1 cellular context compared by ENCODE assay signal in genomic region chr13:110455941-110456340, GRCh38.
A peak's percentile ranks its signal among the peaks of the same experiment; 100 is the strongest.
TF ChIP-seq lines count a peak whose summit lies in the region.

No MANE protein-coding gene starts in this region.

TF ChIP-seq in HepG2, 621 proteins besides CTCF, POLR2A, EP300 and RAD21 (continued from another document and continues in another):
- no peak for TF ChIP-seq AFF4 (CRISPR knock-in tag; IDR thresholded peaks at IDR 0.05)
- TF ChIP-seq HDAC1 (CRISPR knock-in tag; IDR thresholded peaks at IDR 0.05), result no peak
- TF ChIP-seq KLF13 (CRISPR knock-in tag; IDR thresholded peaks at IDR 0.05), result no peak
- no peak for TF ChIP-seq TERF1 (CRISPR knock-in tag; IDR thresholded peaks at IDR 0.05)
- no peak; the same call in 1 of the 2 replicates for TF ChIP-seq ZNF547 (CRISPR knock-in tag; IDR thresholded peaks at IDR 0.05)
- no peak for TF ChIP-seq ZBTB1 (CRISPR knock-in tag; IDR thresholded peaks at IDR 0.05; ENCODE audit: borderline replicate concordance)
- TF ChIP-seq MYPOP (CRISPR knock-in tag; IDR thresholded peaks at IDR 0.05), result no peak
- TF ChIP-seq KDM6A (CRISPR knock-in tag; IDR thresholded peaks at IDR 0.05; ENCODE audit: low read depth), result no peak
- TF ChIP-seq SOX13 (IDR thresholded peaks at IDR 0.05), result no peak
- no peak; a peak in 1 of 4 replicates for TF ChIP-seq SOX13 (CRISPR knock-in tag; conservative IDR thresholded peaks at IDR 0.05 in 1 of 2, IDR thresholded peaks at IDR 0.05 in 1 of 2)
- TF ChIP-seq ZNF687 (CRISPR knock-in tag; IDR thresholded peaks at IDR 0.05), result peak; percentile 56
- no peak for TF ChIP-seq ZNF276 (CRISPR knock-in tag; IDR thresholded peaks at IDR 0.05; ENCODE audit: low read depth)
- TF ChIP-seq ZNF337 (CRISPR knock-in tag; IDR thresholded peaks at IDR 0.05; ENCODE audit: borderline replicate concordance, low read depth), result no peak
- 0 out of 2 replicates have a peak, but pooled peaks have one; percentile 41 for TF ChIP-seq KMT2B (CRISPR knock-in tag; IDR thresholded peaks at IDR 0.05)
- no peak for TF ChIP-seq ZNF224 (CRISPR knock-in tag; IDR thresholded peaks at IDR 0.05)
- TF ChIP-seq CHD2 (IDR thresholded peaks at IDR 0.05; ENCODE audit: low read depth, low read length), result no peak
- no peak for TF ChIP-seq KLF16 (CRISPR knock-in tag; IDR thresholded peaks at IDR 0.05)
- TF ChIP-seq ZIK1 (CRISPR knock-in tag; IDR thresholded peaks at IDR 0.05; ENCODE audit: borderline replicate concordance, low read depth), result no peak
- no peak for TF ChIP-seq ZNF326 (CRISPR knock-in tag; IDR thresholded peaks at IDR 0.05; ENCODE audit: borderline replicate concordance)
- TF ChIP-seq ZNF225 (CRISPR knock-in tag; IDR thresholded peaks at IDR 0.05), result no peak
- TF ChIP-seq LCORL (IDR thresholded peaks at IDR 0.05), result no peak
- TF ChIP-seq LCORL (CRISPR knock-in tag; IDR thresholded peaks at IDR 0.05), result no peak
- peak; percentile 30; the same call in 1 of the 2 replicates for TF ChIP-seq HMG20A (CRISPR knock-in tag; IDR thresholded peaks at IDR 0.05; ENCODE audit: borderline replicate concordance)
- TF ChIP-seq ZNF44 (CRISPR knock-in tag; IDR thresholded peaks at IDR 0.05), result no peak
- 0 out of 2 replicates have a peak, but pooled peaks have one; percentile 23 for TF ChIP-seq YEATS2 (CRISPR knock-in tag; IDR thresholded peaks at IDR 0.05; ENCODE audit: borderline replicate concordance)
- TF ChIP-seq ZNF773 (CRISPR knock-in tag; IDR thresholded peaks at IDR 0.05; ENCODE audit: borderline replicate concordance), result no peak
- TF ChIP-seq ZNF549 (CRISPR knock-in tag; IDR thresholded peaks at IDR 0.05), result no peak
- no peak for TF ChIP-seq ZBTB4 (CRISPR knock-in tag; IDR thresholded peaks at IDR 0.05; ENCODE audit: borderline replicate concordance)
- no peak for TF ChIP-seq AKNA (CRISPR knock-in tag; IDR thresholded peaks at IDR 0.05; ENCODE audit: borderline replicate concordance)
- TF ChIP-seq RXRB (CRISPR knock-in tag; IDR thresholded peaks at IDR 0.05; ENCODE audit: borderline replicate concordance), result peak; percentile 61; the same call in 1 of the 2 replicates
- TF ChIP-seq SMAD1 (CRISPR knock-in tag; IDR thresholded peaks at IDR 0.05; ENCODE audit: borderline replicate concordance, low read depth), result no peak
- no peak for TF ChIP-seq ZNF383 (CRISPR knock-in tag; IDR thresholded peaks at IDR 0.05; ENCODE audit: borderline replicate concordance)
- no peak for TF ChIP-seq ZNF556 (CRISPR knock-in tag; IDR thresholded peaks at IDR 0.05; ENCODE audit: borderline replicate concordance)
- TF ChIP-seq FOXP1 (IDR thresholded peaks at IDR 0.05), result no peak
- TF ChIP-seq FOXP1 (CRISPR knock-in tag; IDR thresholded peaks at IDR 0.05), result no peak
- no peak for TF ChIP-seq NR2F2 (IDR thresholded peaks at IDR 0.05; ENCODE audit: borderline replicate concordance, low read depth)
- no peak for TF ChIP-seq POLR2G (IDR thresholded peaks at IDR 0.05; ENCODE audit: low read depth, low read length)
- no peak for TF ChIP-seq MAFG (CRISPR knock-in tag; IDR thresholded peaks at IDR 0.05)
- TF ChIP-seq ATF2 (CRISPR knock-in tag; IDR thresholded peaks at IDR 0.05), result 0 out of 2 replicates have a peak, but pooled peaks have one; percentile 38
- no peak for TF ChIP-seq PHF8 (CRISPR knock-in tag; IDR thresholded peaks at IDR 0.05)
